ENCODE assay signal across 9 cellular contexts in the genomic region with DNA sequence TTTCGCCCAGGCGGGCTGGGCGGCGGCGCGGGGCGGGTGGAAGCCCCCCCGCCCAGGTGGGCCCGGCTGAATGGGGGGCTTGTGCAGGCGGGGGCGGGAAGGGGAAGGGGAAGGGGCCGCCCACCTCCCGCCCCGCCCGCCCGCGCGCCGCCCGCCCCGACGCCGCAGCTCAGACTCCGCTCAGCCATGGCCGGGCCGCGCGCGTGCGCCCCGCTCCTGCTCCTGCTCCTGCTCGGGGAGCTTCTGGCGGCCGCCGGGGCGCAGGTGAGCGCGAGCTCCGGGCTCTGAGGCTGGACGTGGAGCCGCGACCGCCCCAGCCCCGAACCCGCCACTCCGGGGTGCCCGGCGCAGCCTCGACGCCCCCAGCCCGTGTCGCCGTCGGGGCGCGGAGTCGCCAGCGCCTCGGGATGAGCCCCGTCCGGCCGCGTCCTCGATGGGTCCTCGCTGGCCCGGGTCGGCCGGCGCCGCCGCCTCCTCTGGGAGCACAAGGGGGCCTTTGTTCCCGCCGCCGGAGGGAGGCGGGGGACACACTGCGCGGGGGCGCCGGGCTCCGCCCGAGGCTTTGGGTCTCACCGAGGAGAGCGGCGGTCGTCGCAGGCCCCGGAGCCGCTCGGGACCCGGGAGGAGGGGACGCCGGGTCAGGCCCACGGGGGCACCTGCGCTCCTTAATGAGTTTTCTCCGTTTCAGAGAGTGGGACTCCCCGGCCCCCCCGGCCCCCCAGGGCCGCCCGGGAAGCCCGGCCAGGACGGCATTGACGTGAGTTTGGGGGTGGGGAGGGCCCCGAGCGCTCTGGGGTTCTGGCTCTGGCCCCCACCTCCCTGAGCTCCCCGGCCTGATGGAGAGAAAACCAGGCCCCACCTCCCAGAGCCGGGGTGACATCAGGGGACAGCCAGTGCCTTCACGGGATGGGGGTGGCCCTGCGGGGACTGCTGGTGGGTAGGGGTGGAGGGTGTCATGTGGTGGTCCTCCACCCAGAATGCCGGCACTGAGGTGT. TPM values are rescaled to one million over a fixed set of nuclear protein-coding genes. Genes with fewer than 3 reads are reported as not detected.
DNase-seq lines count a peak whose midpoint lies in the region; ATAC-seq and TF ChIP-seq lines count a peak whose summit lies in the region.
"Had no signal": no experiment of that assay in that cellular context is flagged by ENCODE, and none has a peak within 500 bp of the region (broad histone marks: within the 10 kb centered on the region; RNA-seq: fewer than 3 reads in every experiment).

A gene (plus strand): TSS at position 172 of the 995 bp plus-strand sequence. CDS start 15 bp downstream, at position 187.

- peak within 1 kb of the TSS; percentile 54 to 56 for H3K4me3 Mint-ChIP-seq in stimulated activated naive CD8-positive, alpha-beta T cell treated with anti-CD3 and anti-CD28 coated beads, Interleukin-15, amount 100 ng/mL, for 72 hours
- H3K4me3 Mint-ChIP-seq in central memory CD8-positive, alpha-beta T cell, result peak within 1 kb of the TSS; percentile 11
- peak within 1 kb of the TSS; percentile 39 for H3K4me3 Mint-ChIP-seq in memory B cell

- H3K36me3 ChIP-seq in vagina (peaks cover 0 to 5% of the 10 kb centered on the region in 2 donors), brain microvascular endothelial cell (replicated peaks) (peaks cover 8% of the 10 kb centered on the region)

- no peak for TF ChIP-seq POLR2A in vagina (IDR thresholded peaks at IDR 0.05)

- TF ChIP-seq CTCF in vagina (IDR thresholded peaks at IDR 0.05) (no peak), brain microvascular endothelial cell (IDR thresholded peaks at IDR 0.05; ENCODE audit: low read depth, low read length, missing control alignments) (no peak)

- in situ Hi-C loops in brain microvascular endothelial cell (cut with HindIII; ENCODE audit: low pct_ligation_motif_present, low sequenced_read_pairs), result no loop called here

- no peaks in the 10 kb centered on the region for H3K9me3 Mint-ChIP-seq in stimulated activated naive CD8-positive, alpha-beta T cell treated with anti-CD3 and anti-CD28 coated beads, Interleukin-15, amount 100 ng/mL, for 72 hours
- H3K9me3 Mint-ChIP-seq in central memory CD8-positive, alpha-beta T cell, result no peaks in the 10 kb centered on the region
- H3K9me3 Mint-ChIP-seq in memory B cell, result no peaks in the 10 kb centered on the region

- H3K27ac ChIP-seq in vagina (no peak within 1 kb of the TSS), brain microvascular endothelial cell (no peak within 1 kb of the TSS)
- H3K27ac ChIP-seq: KMS-11 had no signal

- H3K27me3 Mint-ChIP-seq in stimulated activated naive CD8-positive, alpha-beta T cell treated with anti-CD3 and anti-CD28 coated beads, Interleukin-15, amount 100 ng/mL, for 72 hours, result peaks cover 57% of the 10 kb centered on the region
- H3K27me3 Mint-ChIP-seq in central memory CD8-positive, alpha-beta T cell, result peaks cover 41% of the 10 kb centered on the region
- H3K27me3 Mint-ChIP-seq in memory B cell, result peaks cover 10% of the 10 kb centered on the region

- intact Hi-C loops in vagina (cut with DNase I), result loop anchor here (10.0 kb wide), 1 partner anchor 402 kb away; no protein-coding TSS in a partner anchor

- H3K9me3 ChIP-seq in vagina, result no peaks in the 10 kb centered on the region

- ATAC-seq in stimulated activated naive CD8-positive, alpha-beta T cell treated with anti-CD3 and anti-CD28 coated beads, Interleukin-15, amount 100 ng/mL, for 72 hours, result peak; percentile 19
- no peak for ATAC-seq in stimulated activated naive CD8-positive, alpha-beta T cell treated with anti-CD3 and anti-CD28 coated beads, Interleukin-15, Interleukin-2, amounts not matched to agents 100 U/mL and 50 U/mL, for 24 hours
- ATAC-seq in central memory CD8-positive, alpha-beta T cell (replicated peaks; ENCODE audit: extremely low read depth, poor library complexity, severe bottlenecking), result no peak
- ATAC-seq in memory B cell (ENCODE audit: low read depth) (peak; percentile 38), HG02870 (IDR thresholded peaks at IDR 0.05; ENCODE audit: unreplicated experiment) (no peak)

- peaks cover 51% of the 10 kb centered on the region for H3K4me1 ChIP-seq in vagina

- H3K4me3 ChIP-seq in vagina (peak within 1 kb of the TSS; percentile 32 to 41), brain microvascular endothelial cell (ENCODE audit: low read depth, low read length) (no peak within 1 kb of the TSS)

- peaks cover 21% of the 10 kb centered on the region for H3K4me1 Mint-ChIP-seq in stimulated activated naive CD8-positive, alpha-beta T cell treated with anti-CD3 and anti-CD28 coated beads, Interleukin-15, amount 100 ng/mL, for 72 hours
- peaks cover 13% of the 10 kb centered on the region for H3K4me1 Mint-ChIP-seq in central memory CD8-positive, alpha-beta T cell
- H3K4me1 Mint-ChIP-seq in memory B cell, result peaks cover 5% of the 10 kb centered on the region

- peaks cover 13% of the 10 kb centered on the region for H3K27me3 ChIP-seq in vagina
- H3K27me3 ChIP-seq in brain microvascular endothelial cell (replicated peaks), result peaks cover 20% of the 10 kb centered on the region

- DNase-seq in stimulated activated naive CD8-positive, alpha-beta T cell treated with anti-CD3 and anti-CD28 coated beads, Interleukin-15, amount 100 ng/mL, for 72 hours, result no peak
- DNase-seq in stimulated activated naive CD8-positive, alpha-beta T cell treated with anti-CD3 and anti-CD28 coated beads, Interleukin-15, Interleukin-2, amounts not matched to agents 100 U/mL and 50 U/mL, for 24 hours, result no peak
- no peak for DNase-seq in central memory CD8-positive, alpha-beta T cell (ENCODE audit: low spot score in 2 of 2)
- DNase-seq in memory B cell (ENCODE audit: low spot score in 2 of 2), result no peak
- no peak for DNase-seq in vagina (ENCODE audit: extremely low spot score in 2 of 2)
- DNase-seq in stimulated activated CD4-positive, alpha-beta T cell treated with anti-CD3 and anti-CD28 coated beads, Interleukin-15, amount 100 ng/mL, for 24 hours, result no peak
- no peak for DNase-seq in brain microvascular endothelial cell

- H3K27ac Mint-ChIP-seq in stimulated activated naive CD8-positive, alpha-beta T cell treated with anti-CD3 and anti-CD28 coated beads, Interleukin-15, amount 100 ng/mL, for 72 hours, result peak within 1 kb of the TSS in 1 of 2 donors; percentile 48
- no peak within 1 kb of the TSS for H3K27ac Mint-ChIP-seq in central memory CD8-positive, alpha-beta T cell (ENCODE audit: low read depth)
- H3K27ac Mint-ChIP-seq in memory B cell, result no peak within 1 kb of the TSS

- peaks cover 6% of the 10 kb centered on the region for H3K36me3 Mint-ChIP-seq in central memory CD8-positive, alpha-beta T cell (ENCODE audit: insufficient read depth)
- H3K36me3 Mint-ChIP-seq in memory B cell, result peaks cover 4% of the 10 kb centered on the region

RNA-seq across cellular contexts. Expression of the gene that starts here (rescaled TPM):
- total RNA-seq in vagina, result 1.2 TPM

Comparison
In these comparisons a context has a peak if more than half of its experiments do, and no peak if none do; other contexts are left out.
1. ATAC-seq: peak in stimulated activated naive CD8-positive, alpha-beta T cell treated with anti-CD3 and anti-CD28 coated beads, Interleukin-15, amount 100 ng/mL, for 72 hours (single experiment) and memory B cell (single experiment); none in stimulated activated naive CD8-positive, alpha-beta T cell treated with anti-CD3 and anti-CD28 coated beads, Interleukin-15, Interleukin-2, amounts not matched to agents 100 U/mL and 50 U/mL, for 24 hours (single experiment), central memory CD8-positive, alpha-beta T cell (single experiment) and HG02870 (single experiment).
2. Peak in every context shown above with its lines, with median percentiles within 50 percentile points of each other: H3K4me3 Mint-ChIP-seq.